21 cellular contexts compared by ENCODE assay signal in the genomic region with DNA sequence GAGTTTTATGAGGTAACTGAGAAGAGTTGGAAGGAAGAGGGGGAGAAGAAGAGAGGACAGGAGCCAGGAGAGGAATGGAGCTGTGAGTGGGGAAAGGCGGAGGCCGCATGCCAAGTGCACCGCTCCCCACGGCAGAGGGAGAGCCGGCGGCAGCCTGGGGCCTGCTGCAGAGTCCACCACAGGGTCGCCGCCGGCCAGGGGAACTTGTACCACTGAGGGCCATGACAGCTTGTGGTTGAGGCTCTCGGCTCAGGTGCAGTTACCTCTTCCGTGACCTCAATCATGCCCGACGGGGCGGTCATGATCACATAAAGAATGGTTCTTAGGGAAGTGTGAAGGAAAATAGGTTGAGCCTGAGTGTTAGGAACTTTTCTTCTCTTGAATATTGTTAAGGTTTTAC.
A peak's percentile ranks its signal among the peaks of the same experiment; 100 is the strongest.
DNase-seq lines count a peak whose midpoint lies in the region; ATAC-seq, FAIRE-seq and TF ChIP-seq lines count a peak whose summit lies in the region.
"Had no signal": no experiment of that assay in that cellular context is flagged by ENCODE, and none has a peak within 500 bp of the region (broad histone marks: within the 10 kb centered on the region; RNA-seq: fewer than 3 reads in every experiment).

No MANE protein-coding gene starts in this region.

- H3K4me3 Mint-ChIP-seq in H9, result no peak overlapping the region
- no peak overlapping the region for H3K4me3 Mint-ChIP-seq in natural killer cell treated with Interleukin-12 subunit alpha and Interleukin-12 subunit beta and Interleukin-15 and Interleukin-18, amount 100 ng/mL, for 72 hours
- H3K4me3 Mint-ChIP-seq: B cell; CD4-positive, CD25-positive, alpha-beta regulatory T cell; CD8-positive, alpha-beta T cell had no signal

- no peak overlapping the region for H3K9ac ChIP-seq in H9 (ENCODE audit: extremely low read depth, insufficient read length, low read length)
- no peak overlapping the region for H3K9ac ChIP-seq in neuronal stem cell (ENCODE audit: low read depth, low read length, poor library complexity)
- H3K9ac ChIP-seq: BLaER1 had no signal

- H3K9me3 Mint-ChIP-seq in H9, result peaks cover 6 to 9% of the 10 kb centered on the region in 2 experiments; a peak in 4 of 5 replicates
- H3K9me3 Mint-ChIP-seq in natural killer cell treated with Interleukin-12 subunit alpha and Interleukin-12 subunit beta and Interleukin-15 and Interleukin-18, amount 100 ng/mL, for 72 hours, result peaks cover 4% of the 10 kb centered on the region

- H2BK15ac ChIP-seq in H9 (ENCODE audit: low read depth, low read length) (no peak overlapping the region), neuronal stem cell (ENCODE audit: low read length) (no peak overlapping the region)

- no peaks in the 10 kb centered on the region for H3K23me2 ChIP-seq in H9 (ENCODE audit: insufficient read length, low read depth, low read length, poor library complexity, severe bottlenecking)

- intact Hi-C loops in Right ventricle myocardium inferior (cut with DNase I), result no loop called here

- WGBS in H9 (ENCODE audit: extremely low coverage, insufficient read length, low lambda C conversion rate), result no CpG with 5 or more reads among the region's 14 CpGs
- WGBS in neuronal stem cell (ENCODE audit: extremely low coverage in 2 of 2, insufficient read length in 2 of 2, insufficient replicate concordance in 1 of 2), 2 donors, result no CpG with 5 or more reads among the region's 14 CpGs

- H2BK12ac ChIP-seq in H9 (ENCODE audit: insufficient read length, low read depth, low read length) (no peak overlapping the region), neuronal stem cell (ENCODE audit: low read length) (peak overlapping the region; percentile 16)

- no peak overlapping the region for H3K4me2 ChIP-seq in H9 (ENCODE audit: insufficient read depth, insufficient read length, low read length)
- no peak overlapping the region for H3K4me2 ChIP-seq in neuronal stem cell (ENCODE audit: insufficient read depth, low read length, poor library complexity, severe bottlenecking)
- H3K4me2 ChIP-seq: BLaER1 had no signal

- H2AK5ac ChIP-seq in H9 (ENCODE audit: insufficient read length, low read length) (no peak overlapping the region), neuronal stem cell (ENCODE audit: low read depth, low read length) (no peak overlapping the region)

- H2BK20ac ChIP-seq in H9 (ENCODE audit: low read depth, low read length, poor library complexity, severe bottlenecking), result no peak overlapping the region

- no peak overlapping the region for H4K5ac ChIP-seq in H9 (ENCODE audit: insufficient read length, low read depth, low read length)

- DNase-seq in Right ventricle myocardium inferior (ENCODE audit: missing footprints) (peak; percentile 66), right atrium auricular region (ENCODE audit: low spot score) (no peak), H9 (no peak), neuronal stem cell (ENCODE audit: low spot score) (no peak), RCC 7860 (ENCODE audit: low spot score) (no peak)
- no peak for DNase-seq in natural killer cell treated with Interleukin-12 subunit alpha and Interleukin-12 subunit beta and Interleukin-15 and Interleukin-18, amount 100 ng/mL, for 72 hours (ENCODE audit: low spot score)
- DNase-seq: Caco-2; CD4-positive, CD25-positive, alpha-beta regulatory T cell; CD8-positive, alpha-beta T cell; DMS153; DND-41; GOT3; HCEC 1CT had no signal

- no peak overlapping the region for H3K14ac ChIP-seq in H9 (ENCODE audit: insufficient read depth, low read length)
- no peak overlapping the region for H3K14ac ChIP-seq in neuronal stem cell (ENCODE audit: low read length)

- H3K9me3 ChIP-seq in right atrium auricular region (no peaks in the 10 kb centered on the region), H9 (ENCODE audit: control insufficient read depth, low read depth, low read length) (no peaks in the 10 kb centered on the region), neuronal stem cell (replicated peaks in 1 of 2; ENCODE audit: control insufficient read depth in 2 of 2, insufficient read depth in 1 of 2, low read depth in 1 of 2, low read length in 2 of 2) (peaks cover 0 to 4% of the 10 kb centered on the region in 2 donors)
- H3K9me3 ChIP-seq: Caco-2 had no signal

- no peak overlapping the region for H3K56ac ChIP-seq in H9 (ENCODE audit: insufficient read length, low read depth, low read length)

- peaks cover 0 to 6% of the 10 kb centered on the region in 2 experiments; a peak in 1 of 4 replicates for H3K4me1 Mint-ChIP-seq in H9
- peaks cover 0 to 8% of the 10 kb centered on the region in 2 donors for H3K4me1 Mint-ChIP-seq in natural killer cell treated with Interleukin-12 subunit alpha and Interleukin-12 subunit beta and Interleukin-15 and Interleukin-18, amount 100 ng/mL, for 72 hours (ENCODE audit: low read depth in 2 of 2)

- ATAC-seq in Right ventricle myocardium inferior, result no peak
- no peak for ATAC-seq in natural killer cell treated with Interleukin-12 subunit alpha and Interleukin-12 subunit beta and Interleukin-15 and Interleukin-18, amount 100 ng/mL, for 72 hours
- ATAC-seq: CD8-positive, alpha-beta T cell had no signal

- H4K8ac ChIP-seq in H9 (replicated peaks; ENCODE audit: insufficient read length, low read depth, low read length), result no peak overlapping the region
- H4K8ac ChIP-seq in neuronal stem cell (ENCODE audit: low read depth, low read length), result no peak overlapping the region

- H3K4me1 ChIP-seq in right atrium auricular region, result no peaks in the 10 kb centered on the region
- no peaks in the 10 kb centered on the region for H3K4me1 ChIP-seq in H9 (ENCODE audit: insufficient read depth, low read length)
- no peaks in the 10 kb centered on the region for H3K4me1 ChIP-seq in neuronal stem cell (ENCODE audit: control insufficient read depth in 2 of 2, insufficient read depth in 1 of 2, low read depth in 1 of 2, low read length in 2 of 2)
- H3K4me1 ChIP-seq: Caco-2 had no signal

- TF ChIP-seq CTCF in right atrium auricular region (IDR thresholded peaks at IDR 0.05) (no peak), H9 (conservative IDR thresholded peaks at IDR 0.05) (no peak)

- H4K20me1 ChIP-seq in H9 (ENCODE audit: control insufficient read depth, insufficient read depth, insufficient read length), result no peaks in the 10 kb centered on the region
- H4K20me1 ChIP-seq: BLaER1 had no signal

- no peaks in the 10 kb centered on the region for H3K79me2 ChIP-seq in H9 (ENCODE audit: insufficient read depth, low read length)

- peaks cover 3 to 6% (median 4%) of the 10 kb centered on the region in 3 experiments; a peak in 6 of 7 replicates for H3K36me3 Mint-ChIP-seq in H9 (ENCODE audit: insufficient read depth in 1 of 3, low read depth in 3 of 3)
- peaks cover 11% of the 10 kb centered on the region for H3K36me3 Mint-ChIP-seq in natural killer cell treated with Interleukin-12 subunit alpha and Interleukin-12 subunit beta and Interleukin-15 and Interleukin-18, amount 100 ng/mL, for 72 hours
- H3K36me3 Mint-ChIP-seq: CD4-positive, CD25-positive, alpha-beta regulatory T cell; CD8-positive, alpha-beta T cell had no signal

- H3K27me3 Mint-ChIP-seq in H9 (ENCODE audit: low read depth), result no peaks in the 10 kb centered on the region
- H3K27me3 Mint-ChIP-seq in natural killer cell treated with Interleukin-12 subunit alpha and Interleukin-12 subunit beta and Interleukin-15 and Interleukin-18, amount 100 ng/mL, for 72 hours, result peaks cover 2 to 8% of the 10 kb centered on the region in 2 donors
- H3K27me3 Mint-ChIP-seq: B cell had no signal

- H2AFZ ChIP-seq in H9 (ENCODE audit: low read length), result no peak overlapping the region
- H2AFZ ChIP-seq in neuronal stem cell (ENCODE audit: low read length), result no peak overlapping the region

- H3T11ph ChIP-seq in H9 (ENCODE audit: low read length), result no peak overlapping the region

- H3K27me3 ChIP-seq in right atrium auricular region (no peaks in the 10 kb centered on the region), H9 (ENCODE audit: insufficient read depth, low read length) (no peaks in the 10 kb centered on the region), neuronal stem cell (ENCODE audit: control insufficient read depth in 3 of 3, insufficient read depth in 3 of 3, low read depth in 1 of 3, low read length in 3 of 3) (no peaks in the 10 kb centered on the region)
- H3K27me3 ChIP-seq: BLaER1 had no signal

- H3K4ac ChIP-seq in H9 (ENCODE audit: low read depth, low read length) (no peak overlapping the region), neuronal stem cell (ENCODE audit: low read length) (no peak overlapping the region)

- H3K36me3 ChIP-seq in right atrium auricular region (no peaks in the 10 kb centered on the region), neuronal stem cell (replicated peaks in 1 of 2; ENCODE audit: control insufficient read depth in 2 of 2, insufficient read depth in 2 of 2, low read length in 2 of 2) (no peaks in the 10 kb centered on the region)
- H3K36me3 ChIP-seq: BLaER1 had no signal

- H3K27ac ChIP-seq in right atrium auricular region, result no peak overlapping the region
- no peak overlapping the region for H3K27ac ChIP-seq in H9 (ENCODE audit: insufficient read length, low read depth, low read length)
- no peak overlapping the region for H3K27ac ChIP-seq in neuronal stem cell (replicated peaks; ENCODE audit: low read length)
- H3K27ac ChIP-seq: 22Rv1, BLaER1, C4-2B had no signal

- H3K27ac Mint-ChIP-seq in H9, result no peak overlapping the region
- H3K27ac Mint-ChIP-seq in natural killer cell treated with Interleukin-12 subunit alpha and Interleukin-12 subunit beta and Interleukin-15 and Interleukin-18, amount 100 ng/mL, for 72 hours, result no peak overlapping the region
- H3K27ac Mint-ChIP-seq: B cell; CD4-positive, CD25-positive, alpha-beta regulatory T cell; CD8-positive, alpha-beta T cell had no signal

- no peak overlapping the region for H3K4me3 ChIP-seq in right atrium auricular region
- no peak overlapping the region for H3K4me3 ChIP-seq in neuronal stem cell (ENCODE audit: low read length in 2 of 2)
- H3K4me3 ChIP-seq: BLaER1 had no signal

- no peak for FAIRE-seq in RCC 7860 (lab: Jason Lieb, UNC)
- FAIRE-seq: A204.1, G401.6, GM12892, H54 had no signal

- H3K23ac ChIP-seq in H9 (ENCODE audit: insufficient read length, low read depth, low read length) (no peak overlapping the region), neuronal stem cell (ENCODE audit: low read depth, low read length, poor library complexity) (no peak overlapping the region)

- H3K18ac ChIP-seq in H9 (ENCODE audit: insufficient read length, low read depth, low read length) (no peak overlapping the region), neuronal stem cell (ENCODE audit: low read length) (no peak overlapping the region)

- peak overlapping the region; percentile 23 for H2BK120ac ChIP-seq in H9 (ENCODE audit: low read depth, low read length, poor library complexity, severe bottlenecking)
- no peak overlapping the region for H2BK120ac ChIP-seq in neuronal stem cell (ENCODE audit: low read depth, low read length)

- H2BK5ac ChIP-seq in H9 (ENCODE audit: insufficient read length, low read length), result no peak overlapping the region
- H2BK5ac ChIP-seq in neuronal stem cell (ENCODE audit: low read length), result no peak overlapping the region

- H3K79me1 ChIP-seq in H9 (ENCODE audit: insufficient read depth, low read depth, low read length, poor library complexity, severe bottlenecking), result no peaks in the 10 kb centered on the region
- no peaks in the 10 kb centered on the region for H3K79me1 ChIP-seq in neuronal stem cell (ENCODE audit: low read depth, low read length)

- H4K91ac ChIP-seq in H9 (ENCODE audit: insufficient read length, low read depth, low read length) (no peak overlapping the region), neuronal stem cell (ENCODE audit: low read depth, low read length, poor library complexity) (no peak overlapping the region)
